In genomic region chr3:193190387-193190786, GRCh38 we compare ENCODE assay signal across 8 cellular contexts. TPM values are rescaled to one million over a fixed set of nuclear protein-coding genes. Genes with fewer than 3 reads are reported as not detected.
DNase-seq lines count a peak whose midpoint lies in the region; ATAC-seq and TF ChIP-seq lines count a peak whose summit lies in the region.

No MANE protein-coding gene starts in this region.

- TF ChIP-seq CTCF in liver (IDR thresholded peaks at IDR 0.05; ENCODE audit: low read depth, low read length, missing input control) = peak; percentile 27

- ATAC-seq in GM21717 (IDR thresholded peaks at IDR 0.05; ENCODE audit: unreplicated experiment) = peak; percentile 64
- ATAC-seq in GM18517 (IDR thresholded peaks at IDR 0.05; ENCODE audit: unreplicated experiment) = no peak

- POLR2A ChIA-PET in activated CD4-positive, alpha-beta memory T cell treated with anti-CD3 and anti-CD28 coated beads, Interleukin-2, amount 10 ng/mL, durations not matched to agents 7 days and 5 days (lab: Charles Lee) = no interaction called here

- CTCF ChIA-PET in activated CD4-positive, alpha-beta memory T cell treated with anti-CD3 and anti-CD28 coated beads, Interleukin-2, amount 10 ng/mL, durations not matched to agents 7 days and 5 days (lab: Charles Lee) = no interaction called here

- no peaks in the 10 kb centered on the region for H3K27me3 ChIP-seq in liver (ENCODE audit: control insufficient read depth in 4 of 4, insufficient read depth in 4 of 4, low read length in 3 of 4)

- no peak overlapping the region for H3K9ac ChIP-seq in liver (ENCODE audit: low read depth in 1 of 2, low read length in 2 of 2)

- H3K36me3 ChIP-seq in liver (ENCODE audit: control insufficient read depth in 4 of 4, insufficient read depth in 3 of 4, low read depth in 1 of 4, low read length in 3 of 4) = no peaks in the 10 kb centered on the region

- H3K4me1 ChIP-seq in liver (ENCODE audit: control insufficient read depth in 4 of 4, insufficient read depth in 4 of 4, low read length in 3 of 4) = no peaks in the 10 kb centered on the region

- H3K27me3 Mint-ChIP-seq in activated CD4-positive, alpha-beta memory T cell treated with anti-CD3 and anti-CD28 coated beads, Interleukin-2, amount 10 ng/mL, durations not matched to agents 7 days and 5 days = peaks cover 4% of the 10 kb centered on the region

- no peak overlapping the region for H3K4me3 ChIP-seq in liver (ENCODE audit: low read depth in 1 of 3, low read length in 3 of 3)

- no peaks in the 10 kb centered on the region for H3K9me3 Mint-ChIP-seq in activated CD4-positive, alpha-beta memory T cell treated with anti-CD3 and anti-CD28 coated beads, Interleukin-2, amount 10 ng/mL, durations not matched to agents 7 days and 5 days

- H3K4me3 Mint-ChIP-seq in activated CD4-positive, alpha-beta memory T cell treated with anti-CD3 and anti-CD28 coated beads, Interleukin-2, amount 10 ng/mL, durations not matched to agents 7 days and 5 days = no peak overlapping the region

- no peaks in the 10 kb centered on the region for H3K4me1 Mint-ChIP-seq in activated CD4-positive, alpha-beta memory T cell treated with anti-CD3 and anti-CD28 coated beads, Interleukin-2, amount 10 ng/mL, durations not matched to agents 7 days and 5 days

- H3K27ac Mint-ChIP-seq in activated CD4-positive, alpha-beta memory T cell treated with anti-CD3 and anti-CD28 coated beads, Interleukin-2, amount 10 ng/mL, durations not matched to agents 7 days and 5 days = no peak overlapping the region

- H3K36me3 Mint-ChIP-seq in activated CD4-positive, alpha-beta memory T cell treated with anti-CD3 and anti-CD28 coated beads, Interleukin-2, amount 10 ng/mL, durations not matched to agents 7 days and 5 days (ENCODE audit: low read depth) = no peaks in the 10 kb centered on the region

- no peaks in the 10 kb centered on the region for H3K9me3 ChIP-seq in liver (ENCODE audit: control insufficient read depth in 4 of 4, low read length in 3 of 4)

- TF ChIP-seq RAD21 in liver (IDR thresholded peaks at IDR 0.05) = peak; percentile 56 to 74

- DNase-seq in ELR (ENCODE audit: low read depth) = peak; percentile 15
- peak; percentile 24 for DNase-seq in NCI-H146 (lab: John Stamatoyannopoulos, UW)
- DNase-seq in activated CD4-positive, alpha-beta memory T cell treated with anti-CD3 and anti-CD28 coated beads, Interleukin-2, amount 10 ng/mL, durations not matched to agents 7 days and 5 days = peak; percentile 17
- no peak for DNase-seq in stimulated activated CD4-positive, alpha-beta T cell treated with anti-CD3 and anti-CD28 coated beads, Interleukin-4, amount 100 ng/mL, for 1 hour
- no peak for DNase-seq in DMS79 (lab: John Stamatoyannopoulos, UW)

- H3K27ac ChIP-seq in liver (ENCODE audit: low read depth in 1 of 2, low read length in 2 of 2) = no peak overlapping the region

TF ChIP-seq in liver, 16 proteins besides CTCF, POLR2A, EP300 and RAD21:
- TF ChIP-seq TAF1 (conservative IDR thresholded peaks at IDR 0.05) (no peak), NR2F2 (IDR thresholded peaks at IDR 0.05) (no peak), HNF4G (IDR thresholded peaks at IDR 0.05) (no peak), YY1 (IDR thresholded peaks at IDR 0.05) (no peak), EGR1 (IDR thresholded peaks at IDR 0.05; ENCODE audit: low read depth in 2 of 2) (no peak), SP1 (IDR thresholded peaks at IDR 0.05) (no peak), FOXA1 (IDR thresholded peaks at IDR 0.05) (no peak), ATF3 (IDR thresholded peaks at IDR 0.05) (no peak), ZBTB33 (IDR thresholded peaks at IDR 0.05) (no peak)

RNA-seq across cellular contexts. Expression of gene PLAAT1, which starts 50.6 kb away (rescaled TPM):
- total RNA-seq in activated CD4-positive, alpha-beta memory T cell treated with anti-CD3 and anti-CD28 coated beads, Interleukin-2, amount 10 ng/mL, durations not matched to agents 7 days and 5 days = not detected
- under 1 TPM in 1 of 2 donors, not detected in 1; 0.37 TPM for total RNA-seq in liver
- under 1 TPM; 0.12 to 0.19 TPM for polyA plus RNA-seq in liver

Comparison
In these comparisons a context has a peak if more than half of its experiments do, and no peak if none do; other contexts are left out.
1. DNase-seq: peak in ELR (single experiment), NCI-H146 (single experiment) and activated CD4-positive, alpha-beta memory T cell treated with anti-CD3 and anti-CD28 coated beads, Interleukin-2, amount 10 ng/mL, durations not matched to agents 7 days and 5 days (single experiment); none in stimulated activated CD4-positive, alpha-beta T cell treated with anti-CD3 and anti-CD28 coated beads, Interleukin-4, amount 100 ng/mL, for 1 hour (single experiment) and DMS79 (single experiment).